Comparison of ENCODE assay signal across 17 cellular contexts in genomic region chr4:108483650-108484049, GRCh38.
A peak's percentile ranks its signal among the peaks of the same experiment; 100 is the strongest.
DNase-seq lines count a peak whose midpoint lies in the region; ATAC-seq and TF ChIP-seq lines count a peak whose summit lies in the region.
"Had no signal": no experiment of that assay in that cellular context is flagged by ENCODE, and none has a peak within 500 bp of the region (broad histone marks: within the 10 kb centered on the region; RNA-seq: fewer than 3 reads in every experiment).

No MANE protein-coding gene starts in this region.

- ATAC-seq in activated T-cell treated with anti-CD3 and anti-CD28 coated beads, Interleukin-2, amount 50 U/mL, for 72 hours (replicated peaks in 1 of 2): no peak
- no peak for ATAC-seq in stimulated activated effector memory CD8-positive, alpha-beta T cell treated with anti-CD3 and anti-CD28 coated beads, Interleukin-12 subunit alpha, Interleukin-12 subunit beta, amount 100 ng/mL, for 72 hours
- no peak for ATAC-seq in upper lobe of left lung (ENCODE audit: low FRiP score in 2 of 2)
- ATAC-seq: esophagus mucosa, GM23338, left colon had no signal

- H3K4me1 Mint-ChIP-seq in activated T-cell treated with anti-CD3 and anti-CD28 coated beads, Interleukin-2, amount 50 U/mL, for 72 hours (ENCODE audit: low read depth): peaks cover 42% of the 10 kb centered on the region
- H3K4me1 Mint-ChIP-seq in activated naive CD8-positive, alpha-beta T cell (ENCODE audit: low read depth): peaks cover 42% of the 10 kb centered on the region
- peaks cover 22% of the 10 kb centered on the region for H3K4me1 Mint-ChIP-seq in stimulated activated effector memory CD8-positive, alpha-beta T cell treated with anti-CD3 and anti-CD28 coated beads, Interleukin-12 subunit alpha, Interleukin-12 subunit beta, amount 100 ng/mL, for 72 hours
- H3K4me1 Mint-ChIP-seq: GM23338 had no signal

- H3K79me2 ChIP-seq in MM.1S (ENCODE audit: low read length): no peaks in the 10 kb centered on the region

- DNase-seq in activated T-cell treated with anti-CD3 and anti-CD28 coated beads, Interleukin-2, amount 50 U/mL, for 72 hours: no peak
- DNase-seq in activated T-cell treated with anti-CD3 and anti-CD28 coated beads for 4 hours: no peak
- no peak for DNase-seq in MM.1S
- no peak for DNase-seq in stimulated activated effector memory CD8-positive, alpha-beta T cell treated with anti-CD3 and anti-CD28 coated beads, Interleukin-12 subunit alpha, Interleukin-12 subunit beta, amount 100 ng/mL, for 72 hours (ENCODE audit: low spot score in 2 of 2)
- DNase-seq in HT-29 (ENCODE audit: low spot score): no peak
- no peak for DNase-seq in upper lobe of left lung
- DNase-seq in NCI-H2196 treated with DMSO at 0.1 percent for 48 hours (lab: John Stamatoyannopoulos, UW; ENCODE audit: unreplicated experiment): no peak
- DNase-seq: Caco-2, caudate nucleus, left colon, NCI-H1930, NCI-H446 treated with DMSO at 0.1 percent for 48 hours had no signal

- peaks cover 20% of the 10 kb centered on the region for H3F3A ChIP-seq in MM.1S (ENCODE audit: insufficient read depth, low read length)

- H3K27me3 ChIP-seq in MM.1S (replicated peaks; ENCODE audit: insufficient read depth, low read length): no peaks in the 10 kb centered on the region
- no peaks in the 10 kb centered on the region for H3K27me3 ChIP-seq in upper lobe of left lung

- peak overlapping the region; percentile 50 for H3K4me2 ChIP-seq in MM.1S (ENCODE audit: low read depth, low read length)
- H3K4me2 ChIP-seq: GM23338 had no signal

- peaks cover 45% of the 10 kb centered on the region for H3K4me1 ChIP-seq in MM.1S (ENCODE audit: low read length)
- H3K4me1 ChIP-seq in upper lobe of left lung: peaks cover 0 to 5% (median 0%) of the 10 kb centered on the region in 4 donors
- H3K4me1 ChIP-seq: Caco-2 had no signal

- H3K4me3 ChIP-seq in MM.1S (ENCODE audit: low read length): peak overlapping the region; percentile 39
- no peak overlapping the region for H3K4me3 ChIP-seq in upper lobe of left lung
- H3K4me3 ChIP-seq: GM23338 had no signal

- H3K36me3 ChIP-seq in MM.1S (replicated peaks; ENCODE audit: insufficient read depth, low read length) (no peaks in the 10 kb centered on the region), upper lobe of left lung (no peaks in the 10 kb centered on the region)

- TF ChIP-seq CTCF in MM.1S (IDR thresholded peaks at IDR 0.05; ENCODE audit: low read length) (no peak), upper lobe of left lung (IDR thresholded peaks at IDR 0.05) (no peak)

- no peaks in the 10 kb centered on the region for H3K36me3 Mint-ChIP-seq in activated T-cell treated with anti-CD3 and anti-CD28 coated beads, Interleukin-2, amount 50 U/mL, for 72 hours (ENCODE audit: insufficient read depth in 2 of 2)
- no peaks in the 10 kb centered on the region for H3K36me3 Mint-ChIP-seq in activated naive CD8-positive, alpha-beta T cell
- no peaks in the 10 kb centered on the region for H3K36me3 Mint-ChIP-seq in stimulated activated effector memory CD8-positive, alpha-beta T cell treated with anti-CD3 and anti-CD28 coated beads, Interleukin-12 subunit alpha, Interleukin-12 subunit beta, amount 100 ng/mL, for 72 hours
- H3K36me3 Mint-ChIP-seq: mesothelial cell of epicardium, type B pancreatic cell had no signal

- no peak for TF ChIP-seq EP300 in upper lobe of left lung (IDR thresholded peaks at IDR 0.05)

- H3K9me3 ChIP-seq in MM.1S (replicated peaks; ENCODE audit: insufficient read depth, low read length): no peaks in the 10 kb centered on the region
- no peaks in the 10 kb centered on the region for H3K9me3 ChIP-seq in upper lobe of left lung
- H3K9me3 ChIP-seq: Caco-2 had no signal

- no peaks in the 10 kb centered on the region for H3K9me2 ChIP-seq in MM.1S (replicated peaks; ENCODE audit: insufficient read depth, low read length)

- peak overlapping the region; percentile 55; the same call in 1 of the 2 replicates for H3K27ac ChIP-seq in MM.1S (ENCODE audit: low read length)
- H3K27ac ChIP-seq in upper lobe of left lung: no peak overlapping the region

- WGBS in upper lobe of left lung, 2 donors: 73% methylated on average over 3 of the region's 3 CpGs

- H3K9me3 Mint-ChIP-seq in activated T-cell treated with anti-CD3 and anti-CD28 coated beads, Interleukin-2, amount 50 U/mL, for 72 hours: no peaks in the 10 kb centered on the region
- no peaks in the 10 kb centered on the region for H3K9me3 Mint-ChIP-seq in activated naive CD8-positive, alpha-beta T cell (ENCODE audit: low read depth)
- no peaks in the 10 kb centered on the region for H3K9me3 Mint-ChIP-seq in stimulated activated effector memory CD8-positive, alpha-beta T cell treated with anti-CD3 and anti-CD28 coated beads, Interleukin-12 subunit alpha, Interleukin-12 subunit beta, amount 100 ng/mL, for 72 hours
- H3K9me3 Mint-ChIP-seq: GM23338, mesothelial cell of epicardium, type B pancreatic cell had no signal

- peak overlapping the region; percentile 86 for H3K27ac Mint-ChIP-seq in activated T-cell treated with anti-CD3 and anti-CD28 coated beads, Interleukin-2, amount 50 U/mL, for 72 hours
- peak overlapping the region; percentile 58 for H3K27ac Mint-ChIP-seq in activated naive CD8-positive, alpha-beta T cell
- no peak overlapping the region for H3K27ac Mint-ChIP-seq in stimulated activated effector memory CD8-positive, alpha-beta T cell treated with anti-CD3 and anti-CD28 coated beads, Interleukin-12 subunit alpha, Interleukin-12 subunit beta, amount 100 ng/mL, for 72 hours
- H3K27ac Mint-ChIP-seq: GM23338, mesothelial cell of epicardium, type B pancreatic cell had no signal

- H3K9ac ChIP-seq in MM.1S (ENCODE audit: low read length): peak overlapping the region; percentile 10; the same call in 1 of the 2 replicates

- peak overlapping the region; percentile 70 to 80 for H3K4me3 Mint-ChIP-seq in activated T-cell treated with anti-CD3 and anti-CD28 coated beads, Interleukin-2, amount 50 U/mL, for 72 hours
- H3K4me3 Mint-ChIP-seq in activated naive CD8-positive, alpha-beta T cell: peak overlapping the region; percentile 66
- H3K4me3 Mint-ChIP-seq in stimulated activated effector memory CD8-positive, alpha-beta T cell treated with anti-CD3 and anti-CD28 coated beads, Interleukin-12 subunit alpha, Interleukin-12 subunit beta, amount 100 ng/mL, for 72 hours: peak overlapping the region; percentile 23
- H3K4me3 Mint-ChIP-seq: GM23338, mesothelial cell of epicardium, type B pancreatic cell had no signal

- H2AFZ ChIP-seq in MM.1S (ENCODE audit: low read length): peak overlapping the region; percentile 4; the same call in 1 of the 2 replicates
- H2AFZ ChIP-seq: GM23338 had no signal

- no peaks in the 10 kb centered on the region for H4K20me1 ChIP-seq in MM.1S (ENCODE audit: insufficient read depth, low read length)

- TF ChIP-seq POLR2A in upper lobe of left lung (IDR thresholded peaks at IDR 0.05): no peak

- peaks cover 10% of the 10 kb centered on the region for H3K27me3 Mint-ChIP-seq in activated T-cell treated with anti-CD3 and anti-CD28 coated beads, Interleukin-2, amount 50 U/mL, for 72 hours (ENCODE audit: low read depth)
- no peaks in the 10 kb centered on the region for H3K27me3 Mint-ChIP-seq in activated naive CD8-positive, alpha-beta T cell
- H3K27me3 Mint-ChIP-seq: type B pancreatic cell had no signal

Comparison
In these comparisons a context has a peak if more than half of its experiments do, and no peak if none do; other contexts are left out.
1. H3K4me3 Mint-ChIP-seq: peak in every context shown above with its lines; median percentile 75 in activated T-cell treated with anti-CD3 and anti-CD28 coated beads, Interleukin-2, amount 50 U/mL, for 72 hours; 66 in activated naive CD8-positive, alpha-beta T cell; 23 in stimulated activated effector memory CD8-positive, alpha-beta T cell treated with anti-CD3 and anti-CD28 coated beads, Interleukin-12 subunit alpha, Interleukin-12 subunit beta, amount 100 ng/mL, for 72 hours.